ENCODE assay signal across 8 cellular contexts in genomic region chr14:106605548-106606448, GRCh38.
A peak's percentile ranks its signal among the peaks of the same experiment; 100 is the strongest.
DNase-seq lines count a peak whose midpoint lies in the region; ATAC-seq, FAIRE-seq and TF ChIP-seq lines count a peak whose summit lies in the region.

No MANE protein-coding gene starts in this region.

- H3K79me2 ChIP-seq in GM12878 (ENCODE audit: control insufficient read depth, insufficient read depth, low read length): no peaks in the 10 kb centered on the region

- ATAC-seq in GM12878: peak; percentile 100
- no peak for ATAC-seq in HG02588 (IDR thresholded peaks at IDR 0.05; ENCODE audit: unreplicated experiment)
- ATAC-seq in GM21737 (IDR thresholded peaks at IDR 0.05; ENCODE audit: unreplicated experiment): no peak

- POLR2A ChIA-PET in GM12878 (lab: Charles Lee): no interaction called here

- TF ChIP-seq CTCF in GM12864 (IDR thresholded peaks at IDR 0.05; ENCODE audit: low read depth, low read length, missing control alignments) (peak; percentile 81), GM12878 (IDR thresholded peaks at IDR 0.05 in 2 of 3, conservative IDR thresholded peaks at IDR 0.05 in 1 of 3; ENCODE audit: control insufficient read depth in 2 of 3, extremely low read depth in 1 of 3, insufficient read depth in 1 of 3, low read depth in 3 of 3, low read length in 3 of 3) (peak; percentile 69 to 91 (median 85))

- no TSS peak for BruUV-seq in GM12878 (replicated peaks; lab: Mats Ljungman, UMichigan)

- no peaks in the 10 kb centered on the region for H3K4me1 ChIP-seq in GM12878 (ENCODE audit: control insufficient read depth, insufficient read depth, low read length)

- CTCF ChIA-PET in GM12878 (lab: Yijun Ruan, JAX): interaction anchor here (0.9 to 6.0 kb wide), 14 partner anchors 9 to 188 kb away, joined by 3 to 65 read pairs (median 8); no protein-coding TSS in a partner anchor

- no peak for TF ChIP-seq EP300 in GM12878 (IDR thresholded peaks at IDR 0.05; ENCODE audit: borderline replicate concordance in 1 of 2, control insufficient read depth in 1 of 2, low read depth in 2 of 2, low read length in 2 of 2)

- H3K4me3 ChIP-seq in GM12864 (ENCODE audit: low read depth, low read length) (no peak overlapping the region), GM12878 (no peak overlapping the region)

- WGBS in GM12878 (ENCODE audit: insufficient coverage, insufficient replicate concordance, low lambda C conversion rate, missing lambda C conversion rate): 8% methylated on average over 27 of the region's 27 CpGs

- no peak overlapping the region for H3K27ac ChIP-seq in GM12878 (ENCODE audit: control insufficient read depth, insufficient read depth)

- RAD21 ChIA-PET in GM12878 (lab: Charles Lee; ENCODE audit: unreplicated experiment): interaction anchor here (1.4 kb wide), 1 partner anchor 13 kb away, joined by 3 read pairs; no protein-coding TSS in a partner anchor

- H3K4me2 ChIP-seq in GM12878 (ENCODE audit: control insufficient read depth, insufficient read depth): no peak overlapping the region

- H3K36me3 ChIP-seq in GM12878 (ENCODE audit: control insufficient read depth in 2 of 2, insufficient read depth in 2 of 2, low read length in 1 of 2): no peaks in the 10 kb centered on the region

- no peak for TF ChIP-seq POLR2A in GM12878 (IDR thresholded peaks at IDR 0.05; ENCODE audit: low read depth, low read length)

- H2AFZ ChIP-seq in GM12878 (ENCODE audit: control insufficient read depth, low read depth, low read length): no peak overlapping the region

- no peaks in the 10 kb centered on the region for H3K9me3 ChIP-seq in GM12878 (replicated peaks; ENCODE audit: control insufficient read depth, insufficient read depth, low read length)

- no peaks in the 10 kb centered on the region for H4K20me1 ChIP-seq in GM12878 (ENCODE audit: control insufficient read depth, insufficient read depth)

- SMC1A ChIA-PET in GM12878 (lab: Charles Lee; ENCODE audit: uncharacterized antibody, unreplicated experiment): interaction anchor here (1.0 to 1.8 kb wide), 2 partner anchors 12 kb away, joined by 3 to 7 read pairs; no protein-coding TSS in a partner anchor

- no peak overlapping the region for H3K9ac ChIP-seq in GM12878 (ENCODE audit: control insufficient read depth, insufficient read depth, low read length)

- H3K27me3 ChIP-seq in GM12878 (replicated peaks in 1 of 2; ENCODE audit: control insufficient read depth in 2 of 2, insufficient read depth in 2 of 2, low read length in 1 of 2): peaks cover 0 to 3% of the 10 kb centered on the region in 2 experiments; a peak in 1 of 4 replicates

- intact Hi-C loops in GM12878 (cut with micrococcal nuclease; ENCODE audit: unreplicated experiment): no loop called here

- peak; percentile 23 for FAIRE-seq in GM12878 (lab: Jason Lieb, UNC)

- in situ Hi-C loops in GM12878 (cut with MboI): no loop called here

- DNase-seq in GM12864 (ENCODE audit: low read depth): no peak
- peak; percentile 51 for DNase-seq in HT-29 (ENCODE audit: low spot score)
- peak; percentile 59 to 76 (median 70) for DNase-seq in T-helper 1 cell
- DNase-seq in GM12878 (ENCODE audit: low read depth, low spot score): peak; percentile 21
- DNase-seq in stimulated activated CD4-positive, alpha-beta T cell treated with anti-CD3 and anti-CD28 coated beads, TNF-alpha, amount 100 ng/mL, for 48 hours (ENCODE audit: low read depth in 3 of 3): peak; percentile 71 to 85 (median 74)
- no peak for DNase-seq in hepatic stellate cell (ENCODE audit: low spot score)

- peak; percentile 55 for TF ChIP-seq RAD21 in GM12878 (IDR thresholded peaks at IDR 0.05; ENCODE audit: insufficient read depth, low read depth, low read length)

TF ChIP-seq in GM12878, 131 proteins besides CTCF, POLR2A, EP300 and RAD21:
- TF ChIP-seq NR2F1 (conservative IDR thresholded peaks at IDR 0.05) (peak; percentile 41; the same call in 1 of the 2 replicates), YY1 (IDR thresholded peaks at IDR 0.05; ENCODE audit: low read depth, low read length) (0 out of 2 replicates have a peak, but pooled peaks have one; percentile 47), PRDM15 (CRISPR knock-in tag; IDR thresholded peaks at IDR 0.05) (no peak), SMC3 (IDR thresholded peaks at IDR 0.05; ENCODE audit: borderline replicate concordance, low read length) (peak; percentile 16; the same call in 1 of the 2 replicates), BHLHE40 (IDR thresholded peaks at IDR 0.05; ENCODE audit: borderline replicate concordance in 1 of 2, low read depth in 2 of 2, low read length in 1 of 2) (peak in 1 of 2 experiments; percentile 38; a peak in 1 of 4 replicates), RAD51 (IDR thresholded peaks at IDR 0.05) (no peak), TCF12 (IDR thresholded peaks at IDR 0.05; ENCODE audit: low read depth, low read length) (peak; percentile 79; the same call in 1 of the 2 replicates), EGR1 (IDR thresholded peaks at IDR 0.05; ENCODE audit: borderline replicate concordance in 1 of 2, low read depth in 2 of 2, low read length in 2 of 2) (peak in 1 of 2 experiments; percentile 68; a peak in 1 of 3 replicates), SIX5 (IDR thresholded peaks at IDR 0.05; ENCODE audit: low read depth, low read length, severe bottlenecking) (no peak), TCF3 (IDR thresholded peaks at IDR 0.05; ENCODE audit: borderline replicate concordance, insufficient read depth, low read depth, low read length) (peak; percentile 83)

Comparison
In these comparisons a context has a peak if more than half of its experiments do, and no peak if none do; other contexts are left out.
1. DNase-seq: peak in HT-29 (single experiment), T-helper 1 cell (5 of 5), GM12878 (single experiment) and stimulated activated CD4-positive, alpha-beta T cell treated with anti-CD3 and anti-CD28 coated beads, TNF-alpha, amount 100 ng/mL, for 48 hours (3 of 3); none in GM12864 (single experiment) and hepatic stellate cell (single experiment).